ENCODE assay signal across 1 cellular context in the genomic region with DNA sequence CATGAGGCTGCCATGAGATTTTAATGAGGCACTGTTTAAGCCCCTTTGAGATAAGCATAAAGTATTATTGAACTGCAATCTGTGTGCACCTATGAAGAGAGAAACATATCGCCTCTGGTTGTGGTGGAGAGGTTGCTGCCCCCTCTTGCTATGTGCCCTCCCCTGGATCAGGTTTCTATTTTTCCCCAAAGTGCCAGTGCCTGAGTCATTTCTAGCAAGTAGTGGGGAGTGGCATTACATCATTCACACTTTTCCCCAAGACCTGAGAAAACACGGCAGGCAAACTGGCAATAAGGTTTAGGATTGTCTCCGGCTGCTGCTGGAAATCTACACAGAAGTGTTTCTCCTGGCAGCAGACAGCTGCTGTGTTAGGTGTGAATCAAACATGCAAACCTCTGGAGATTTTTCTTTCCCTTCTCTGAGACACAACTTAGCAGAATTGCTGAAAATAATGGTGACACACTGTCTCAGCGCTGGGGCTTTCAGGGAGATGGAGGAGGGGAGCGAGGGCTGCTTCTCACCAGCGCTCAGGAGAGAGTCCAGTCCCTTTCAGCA.
TF ChIP-seq lines count a peak whose summit lies in the region.

No MANE protein-coding gene starts in this region.

TF ChIP-seq in WTC11, 78 proteins besides CTCF, POLR2A, EP300 and RAD21 (continued from another document):
- TF ChIP-seq, protein P1, sequence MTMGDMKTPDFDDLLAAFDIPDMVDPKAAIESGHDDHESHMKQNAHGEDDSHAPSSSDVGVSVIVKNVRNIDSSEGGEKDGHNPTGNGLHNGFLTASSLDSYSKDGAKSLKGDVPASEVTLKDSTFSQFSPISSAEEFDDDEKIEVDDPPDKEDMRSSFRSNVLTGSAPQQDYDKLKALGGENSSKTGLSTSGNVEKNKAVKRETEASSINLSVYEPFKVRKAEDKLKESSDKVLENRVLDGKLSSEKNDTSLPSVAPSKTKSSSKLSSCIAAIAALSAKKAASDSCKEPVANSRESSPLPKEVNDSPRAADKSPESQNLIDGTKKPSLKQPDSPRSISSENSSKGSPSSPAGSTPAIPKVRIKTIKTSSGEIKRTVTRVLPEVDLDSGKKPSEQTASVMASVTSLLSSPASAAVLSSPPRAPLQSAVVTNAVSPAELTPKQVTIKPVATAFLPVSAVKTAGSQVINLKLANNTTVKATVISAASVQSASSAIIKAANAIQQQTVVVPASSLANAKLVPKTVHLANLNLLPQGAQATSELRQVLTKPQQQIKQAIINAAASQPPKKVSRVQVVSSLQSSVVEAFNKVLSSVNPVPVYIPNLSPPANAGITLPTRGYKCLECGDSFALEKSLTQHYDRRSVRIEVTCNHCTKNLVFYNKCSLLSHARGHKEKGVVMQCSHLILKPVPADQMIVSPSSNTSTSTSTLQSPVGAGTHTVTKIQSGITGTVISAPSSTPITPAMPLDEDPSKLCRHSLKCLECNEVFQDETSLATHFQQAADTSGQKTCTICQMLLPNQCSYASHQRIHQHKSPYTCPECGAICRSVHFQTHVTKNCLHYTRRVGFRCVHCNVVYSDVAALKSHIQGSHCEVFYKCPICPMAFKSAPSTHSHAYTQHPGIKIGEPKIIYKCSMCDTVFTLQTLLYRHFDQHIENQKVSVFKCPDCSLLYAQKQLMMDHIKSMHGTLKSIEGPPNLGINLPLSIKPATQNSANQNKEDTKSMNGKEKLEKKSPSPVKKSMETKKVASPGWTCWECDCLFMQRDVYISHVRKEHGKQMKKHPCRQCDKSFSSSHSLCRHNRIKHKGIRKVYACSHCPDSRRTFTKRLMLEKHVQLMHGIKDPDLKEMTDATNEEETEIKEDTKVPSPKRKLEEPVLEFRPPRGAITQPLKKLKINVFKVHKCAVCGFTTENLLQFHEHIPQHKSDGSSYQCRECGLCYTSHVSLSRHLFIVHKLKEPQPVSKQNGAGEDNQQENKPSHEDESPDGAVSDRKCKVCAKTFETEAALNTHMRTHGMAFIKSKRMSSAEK (CRISPR knock-in tag; IDR thresholded peaks at IDR 0.05; ENCODE audit: borderline replicate concordance): no peak
- TF ChIP-seq CBFB (CRISPR knock-in tag; IDR thresholded peaks at IDR 0.05; ENCODE audit: low read depth): no peak
- no peak for TF ChIP-seq JAZF1 (CRISPR knock-in tag; IDR thresholded peaks at IDR 0.05)
- TF ChIP-seq NFE2L1 (CRISPR knock-in tag; IDR thresholded peaks at IDR 0.05): no peak
- TF ChIP-seq, protein P2, sequence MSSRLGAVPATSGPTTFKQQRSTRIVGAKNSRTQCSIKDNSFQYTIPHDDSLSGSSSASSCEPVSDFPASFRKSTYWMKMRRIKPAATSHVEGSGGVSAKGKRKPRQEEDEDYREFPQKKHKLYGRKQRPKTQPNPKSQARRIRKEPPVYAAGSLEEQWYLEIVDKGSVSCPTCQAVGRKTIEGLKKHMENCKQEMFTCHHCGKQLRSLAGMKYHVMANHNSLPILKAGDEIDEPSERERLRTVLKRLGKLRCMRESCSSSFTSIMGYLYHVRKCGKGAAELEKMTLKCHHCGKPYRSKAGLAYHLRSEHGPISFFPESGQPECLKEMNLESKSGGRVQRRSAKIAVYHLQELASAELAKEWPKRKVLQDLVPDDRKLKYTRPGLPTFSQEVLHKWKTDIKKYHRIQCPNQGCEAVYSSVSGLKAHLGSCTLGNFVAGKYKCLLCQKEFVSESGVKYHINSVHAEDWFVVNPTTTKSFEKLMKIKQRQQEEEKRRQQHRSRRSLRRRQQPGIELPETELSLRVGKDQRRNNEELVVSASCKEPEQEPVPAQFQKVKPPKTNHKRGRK (CRISPR knock-in tag; IDR thresholded peaks at IDR 0.05; ENCODE audit: borderline replicate concordance): no peak
- TF ChIP-seq, protein P3, sequence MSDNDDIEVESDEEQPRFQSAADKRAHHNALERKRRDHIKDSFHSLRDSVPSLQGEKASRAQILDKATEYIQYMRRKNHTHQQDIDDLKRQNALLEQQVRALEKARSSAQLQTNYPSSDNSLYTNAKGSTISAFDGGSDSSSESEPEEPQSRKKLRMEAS (CRISPR knock-in tag; IDR thresholded peaks at IDR 0.05): no peak
- no peak for TF ChIP-seq RELA (CRISPR knock-in tag; IDR thresholded peaks at IDR 0.05; ENCODE audit: borderline replicate concordance)
- no peak for TF ChIP-seq ZNF671 (CRISPR knock-in tag; IDR thresholded peaks at IDR 0.05)
- no peak for TF ChIP-seq NR1H2 (CRISPR knock-in tag; IDR thresholded peaks at IDR 0.05)
- no peak for TF ChIP-seq ZNF396 (CRISPR knock-in tag; IDR thresholded peaks at IDR 0.05; ENCODE audit: borderline replicate concordance)
- no peak for TF ChIP-seq GABPB1 (CRISPR knock-in tag; IDR thresholded peaks at IDR 0.05)
- TF ChIP-seq KAT7 (CRISPR knock-in tag; IDR thresholded peaks at IDR 0.05; ENCODE audit: borderline replicate concordance): no peak
